In the genomic region with DNA sequence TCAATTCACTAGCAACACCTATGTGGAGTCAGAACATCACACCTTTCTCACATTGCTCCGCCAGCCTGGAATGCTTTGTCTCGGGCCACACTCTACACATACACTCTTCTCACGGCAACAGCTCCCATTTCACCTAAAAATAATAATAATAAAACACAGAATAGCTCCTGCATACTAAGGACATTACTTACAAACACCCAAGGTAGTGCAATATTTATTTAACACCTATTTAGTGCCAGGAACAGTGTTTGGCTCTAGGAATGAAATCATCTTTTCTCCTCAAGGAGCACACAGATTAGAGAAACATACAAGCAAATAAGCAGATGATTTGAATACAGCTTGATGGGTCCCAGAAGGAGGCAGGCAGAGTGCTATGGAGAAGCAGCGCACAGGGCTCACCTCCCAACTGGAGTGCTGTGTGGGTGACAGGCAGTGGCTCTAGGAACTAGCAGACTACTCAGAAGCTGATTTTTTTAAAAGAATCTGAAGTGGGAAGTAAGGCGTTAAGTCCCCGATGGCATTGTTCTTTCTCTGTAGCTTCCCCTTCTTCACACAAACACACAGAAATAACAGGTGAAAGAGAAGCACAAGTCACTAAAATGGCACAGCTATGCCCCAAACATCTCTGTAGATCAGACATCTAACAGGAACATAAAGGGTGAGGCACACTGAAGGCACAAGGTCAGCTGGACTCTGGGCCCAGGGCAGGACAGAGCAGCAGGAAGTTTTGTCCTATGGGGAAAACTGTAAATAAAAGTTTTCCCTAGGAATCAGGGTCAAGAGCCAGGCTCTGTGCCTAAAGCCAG, we compare ENCODE assay signal across 1 cellular context.
TF ChIP-seq lines count a peak whose summit lies in the region.

No MANE protein-coding gene starts in this region.

TF ChIP-seq in HepG2, 621 proteins besides CTCF, POLR2A, EP300 and RAD21 (continued from another document and continues in another):
- TF ChIP-seq, protein P1, sequence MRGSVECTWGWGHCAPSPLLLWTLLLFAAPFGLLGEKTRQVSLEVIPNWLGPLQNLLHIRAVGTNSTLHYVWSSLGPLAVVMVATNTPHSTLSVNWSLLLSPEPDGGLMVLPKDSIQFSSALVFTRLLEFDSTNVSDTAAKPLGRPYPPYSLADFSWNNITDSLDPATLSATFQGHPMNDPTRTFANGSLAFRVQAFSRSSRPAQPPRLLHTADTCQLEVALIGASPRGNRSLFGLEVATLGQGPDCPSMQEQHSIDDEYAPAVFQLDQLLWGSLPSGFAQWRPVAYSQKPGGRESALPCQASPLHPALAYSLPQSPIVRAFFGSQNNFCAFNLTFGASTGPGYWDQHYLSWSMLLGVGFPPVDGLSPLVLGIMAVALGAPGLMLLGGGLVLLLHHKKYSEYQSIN (CRISPR knock-in tag; IDR thresholded peaks at IDR 0.05; ENCODE audit: borderline replicate concordance): no peak
- TF ChIP-seq NR2F1 (CRISPR knock-in tag; IDR thresholded peaks at IDR 0.05) (no peak; a peak in 2 of 4 replicates), CEBPG (CRISPR knock-in tag; IDR thresholded peaks at IDR 0.05) (no peak), HOXA7 (CRISPR knock-in tag; IDR thresholded peaks at IDR 0.05) (no peak), FLYWCH1 (CRISPR knock-in tag; IDR thresholded peaks at IDR 0.05) (no peak), RFX3 (CRISPR knock-in tag; IDR thresholded peaks at IDR 0.05) (no peak), RFXANK (CRISPR knock-in tag; IDR thresholded peaks at IDR 0.05) (no peak), AGO1 (IDR thresholded peaks at IDR 0.05; ENCODE audit: low read depth, low read length, poor library complexity, severe bottlenecking) (no peak), BHLHE40 (IDR thresholded peaks at IDR 0.05; ENCODE audit: low read length) (no peak), SOX13 (IDR thresholded peaks at IDR 0.05) (no peak), SOX13 (CRISPR knock-in tag; conservative IDR thresholded peaks at IDR 0.05 in 1 of 2, IDR thresholded peaks at IDR 0.05 in 1 of 2) (peak in 1 of 2 experiments; percentile 51; a peak in 1 of 4 replicates), NFKB2 (CRISPR knock-in tag; IDR thresholded peaks at IDR 0.05; ENCODE audit: borderline replicate concordance) (no peak), ZNF724P (CRISPR knock-in tag; IDR thresholded peaks at IDR 0.05; ENCODE audit: borderline replicate concordance) (no peak), GATA4 (IDR thresholded peaks at IDR 0.05; ENCODE audit: borderline replicate concordance, low read depth) (no peak), NKX3-1 (CRISPR knock-in tag; IDR thresholded peaks at IDR 0.05) (no peak), TBP (CRISPR knock-in tag; IDR thresholded peaks at IDR 0.05) (no peak), ZNF317 (CRISPR knock-in tag; IDR thresholded peaks at IDR 0.05) (0 out of 2 replicates have a peak, but pooled peaks have one; percentile 30), ZNF569 (CRISPR knock-in tag; IDR thresholded peaks at IDR 0.05; ENCODE audit: borderline replicate concordance) (no peak), TSC22D2 (CRISPR knock-in tag; IDR thresholded peaks at IDR 0.05; ENCODE audit: borderline replicate concordance) (no peak), KAT2B (IDR thresholded peaks at IDR 0.05; ENCODE audit: borderline replicate concordance, low read depth, low read length) (no peak), ZSCAN21 (CRISPR knock-in tag; IDR thresholded peaks at IDR 0.05; ENCODE audit: borderline replicate concordance) (no peak), TAF1 (CRISPR knock-in tag; IDR thresholded peaks at IDR 0.05) (no peak), RBFOX2 (IDR thresholded peaks at IDR 0.05; ENCODE audit: low read depth, low read length) (no peak), ZFP62 (CRISPR knock-in tag; IDR thresholded peaks at IDR 0.05) (no peak), SNAPC2 (CRISPR knock-in tag; IDR thresholded peaks at IDR 0.05) (no peak), ZNF333 (CRISPR knock-in tag; IDR thresholded peaks at IDR 0.05; ENCODE audit: borderline replicate concordance) (no peak), IKZF1 (IDR thresholded peaks at IDR 0.05) (no peak), ZNF496 (CRISPR knock-in tag; IDR thresholded peaks at IDR 0.05; ENCODE audit: insufficient replicate concordance) (no peak), ZNF382 (CRISPR knock-in tag; IDR thresholded peaks at IDR 0.05; ENCODE audit: borderline replicate concordance) (no peak), ZMAT3 (CRISPR knock-in tag; conservative IDR thresholded peaks at IDR 0.05) (no peak), XRCC5 (optimal IDR thresholded peaks at IDR 0.05; ENCODE audit: low read length) (no peak), MED8 (CRISPR knock-in tag; IDR thresholded peaks at IDR 0.05; ENCODE audit: insufficient replicate concordance) (no peak), SRSF1 (optimal IDR thresholded peaks at IDR 0.05; ENCODE audit: low read depth, low read length) (no peak), RBAK (CRISPR knock-in tag; IDR thresholded peaks at IDR 0.05) (no peak), KLF13 (CRISPR knock-in tag; IDR thresholded peaks at IDR 0.05) (no peak), ZNF652 (CRISPR knock-in tag; IDR thresholded peaks at IDR 0.05; ENCODE audit: borderline replicate concordance, low read depth) (peak; percentile 87), PAWR (CRISPR knock-in tag; IDR thresholded peaks at IDR 0.05; ENCODE audit: borderline replicate concordance) (no peak), TOE1 (CRISPR knock-in tag; IDR thresholded peaks at IDR 0.05) (no peak), HMG20A (CRISPR knock-in tag; IDR thresholded peaks at IDR 0.05; ENCODE audit: borderline replicate concordance) (peak; percentile 61; the same call in 1 of the 2 replicates), RARG (CRISPR knock-in tag; IDR thresholded peaks at IDR 0.05; ENCODE audit: low read depth) (no peak), ZNF790 (CRISPR knock-in tag; IDR thresholded peaks at IDR 0.05; ENCODE audit: borderline replicate concordance) (no peak), ZNF446 (CRISPR knock-in tag; IDR thresholded peaks at IDR 0.05) (no peak), ZNF747 (CRISPR knock-in tag; IDR thresholded peaks at IDR 0.05; ENCODE audit: borderline replicate concordance) (no peak), CC2D1A (CRISPR knock-in tag; IDR thresholded peaks at IDR 0.05) (no peak), RFX5 (IDR thresholded peaks at IDR 0.05; ENCODE audit: low read depth, low read length) (no peak), IKZF4 (CRISPR knock-in tag; IDR thresholded peaks at IDR 0.05; ENCODE audit: borderline replicate concordance, low read depth, not compliant biosample characterization) (no peak), SNAI1 (CRISPR knock-in tag; IDR thresholded peaks at IDR 0.05; ENCODE audit: borderline replicate concordance) (no peak), ETV5 (CRISPR knock-in tag; IDR thresholded peaks at IDR 0.05; ENCODE audit: borderline replicate concordance) (peak; percentile 76; the same call in 1 of the 2 replicates), ZKSCAN1 (IDR thresholded peaks at IDR 0.05; ENCODE audit: low read length) (no peak), TGIF2 (CRISPR knock-in tag; IDR thresholded peaks at IDR 0.05) (no peak)
- TF ChIP-seq, protein P2, sequence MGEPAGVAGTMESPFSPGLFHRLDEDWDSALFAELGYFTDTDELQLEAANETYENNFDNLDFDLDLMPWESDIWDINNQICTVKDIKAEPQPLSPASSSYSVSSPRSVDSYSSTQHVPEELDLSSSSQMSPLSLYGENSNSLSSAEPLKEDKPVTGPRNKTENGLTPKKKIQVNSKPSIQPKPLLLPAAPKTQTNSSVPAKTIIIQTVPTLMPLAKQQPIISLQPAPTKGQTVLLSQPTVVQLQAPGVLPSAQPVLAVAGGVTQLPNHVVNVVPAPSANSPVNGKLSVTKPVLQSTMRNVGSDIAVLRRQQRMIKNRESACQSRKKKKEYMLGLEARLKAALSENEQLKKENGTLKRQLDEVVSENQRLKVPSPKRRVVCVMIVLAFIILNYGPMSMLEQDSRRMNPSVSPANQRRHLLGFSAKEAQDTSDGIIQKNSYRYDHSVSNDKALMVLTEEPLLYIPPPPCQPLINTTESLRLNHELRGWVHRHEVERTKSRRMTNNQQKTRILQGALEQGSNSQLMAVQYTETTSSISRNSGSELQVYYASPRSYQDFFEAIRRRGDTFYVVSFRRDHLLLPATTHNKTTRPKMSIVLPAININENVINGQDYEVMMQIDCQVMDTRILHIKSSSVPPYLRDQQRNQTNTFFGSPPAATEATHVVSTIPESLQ (CRISPR knock-in tag; conservative IDR thresholded peaks at IDR 0.05): no peak
- TF ChIP-seq, protein P3, sequence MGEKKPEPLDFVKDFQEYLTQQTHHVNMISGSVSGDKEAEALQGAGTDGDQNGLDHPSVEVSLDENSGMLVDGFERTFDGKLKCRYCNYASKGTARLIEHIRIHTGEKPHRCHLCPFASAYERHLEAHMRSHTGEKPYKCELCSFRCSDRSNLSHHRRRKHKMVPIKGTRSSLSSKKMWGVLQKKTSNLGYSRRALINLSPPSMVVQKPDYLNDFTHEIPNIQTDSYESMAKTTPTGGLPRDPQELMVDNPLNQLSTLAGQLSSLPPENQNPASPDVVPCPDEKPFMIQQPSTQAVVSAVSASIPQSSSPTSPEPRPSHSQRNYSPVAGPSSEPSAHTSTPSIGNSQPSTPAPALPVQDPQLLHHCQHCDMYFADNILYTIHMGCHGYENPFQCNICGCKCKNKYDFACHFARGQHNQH (CRISPR knock-in tag; IDR thresholded peaks at IDR 0.05): 0 out of 2 replicates have a peak, but pooled peaks have one; percentile 48
- TF ChIP-seq, protein P4, sequence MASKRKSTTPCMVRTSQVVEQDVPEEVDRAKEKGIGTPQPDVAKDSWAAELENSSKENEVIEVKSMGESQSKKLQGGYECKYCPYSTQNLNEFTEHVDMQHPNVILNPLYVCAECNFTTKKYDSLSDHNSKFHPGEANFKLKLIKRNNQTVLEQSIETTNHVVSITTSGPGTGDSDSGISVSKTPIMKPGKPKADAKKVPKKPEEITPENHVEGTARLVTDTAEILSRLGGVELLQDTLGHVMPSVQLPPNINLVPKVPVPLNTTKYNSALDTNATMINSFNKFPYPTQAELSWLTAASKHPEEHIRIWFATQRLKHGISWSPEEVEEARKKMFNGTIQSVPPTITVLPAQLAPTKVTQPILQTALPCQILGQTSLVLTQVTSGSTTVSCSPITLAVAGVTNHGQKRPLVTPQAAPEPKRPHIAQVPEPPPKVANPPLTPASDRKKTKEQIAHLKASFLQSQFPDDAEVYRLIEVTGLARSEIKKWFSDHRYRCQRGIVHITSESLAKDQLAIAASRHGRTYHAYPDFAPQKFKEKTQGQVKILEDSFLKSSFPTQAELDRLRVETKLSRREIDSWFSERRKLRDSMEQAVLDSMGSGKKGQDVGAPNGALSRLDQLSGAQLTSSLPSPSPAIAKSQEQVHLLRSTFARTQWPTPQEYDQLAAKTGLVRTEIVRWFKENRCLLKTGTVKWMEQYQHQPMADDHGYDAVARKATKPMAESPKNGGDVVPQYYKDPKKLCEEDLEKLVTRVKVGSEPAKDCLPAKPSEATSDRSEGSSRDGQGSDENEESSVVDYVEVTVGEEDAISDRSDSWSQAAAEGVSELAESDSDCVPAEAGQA (IDR thresholded peaks at IDR 0.05; ENCODE audit: low read depth): no peak
- TF ChIP-seq, protein P4 (CRISPR knock-in tag; IDR thresholded peaks at IDR 0.05; ENCODE audit: borderline replicate concordance): no peak
- TF ChIP-seq, protein P5, sequence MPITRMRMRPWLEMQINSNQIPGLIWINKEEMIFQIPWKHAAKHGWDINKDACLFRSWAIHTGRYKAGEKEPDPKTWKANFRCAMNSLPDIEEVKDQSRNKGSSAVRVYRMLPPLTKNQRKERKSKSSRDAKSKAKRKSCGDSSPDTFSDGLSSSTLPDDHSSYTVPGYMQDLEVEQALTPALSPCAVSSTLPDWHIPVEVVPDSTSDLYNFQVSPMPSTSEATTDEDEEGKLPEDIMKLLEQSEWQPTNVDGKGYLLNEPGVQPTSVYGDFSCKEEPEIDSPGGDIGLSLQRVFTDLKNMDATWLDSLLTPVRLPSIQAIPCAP (CRISPR knock-in tag; IDR thresholded peaks at IDR 0.05; ENCODE audit: low read depth): no peak
- TF ChIP-seq, protein P6, sequence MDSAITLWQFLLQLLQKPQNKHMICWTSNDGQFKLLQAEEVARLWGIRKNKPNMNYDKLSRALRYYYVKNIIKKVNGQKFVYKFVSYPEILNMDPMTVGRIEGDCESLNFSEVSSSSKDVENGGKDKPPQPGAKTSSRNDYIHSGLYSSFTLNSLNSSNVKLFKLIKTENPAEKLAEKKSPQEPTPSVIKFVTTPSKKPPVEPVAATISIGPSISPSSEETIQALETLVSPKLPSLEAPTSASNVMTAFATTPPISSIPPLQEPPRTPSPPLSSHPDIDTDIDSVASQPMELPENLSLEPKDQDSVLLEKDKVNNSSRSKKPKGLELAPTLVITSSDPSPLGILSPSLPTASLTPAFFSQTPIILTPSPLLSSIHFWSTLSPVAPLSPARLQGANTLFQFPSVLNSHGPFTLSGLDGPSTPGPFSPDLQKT (CRISPR knock-in tag; IDR thresholded peaks at IDR 0.05; ENCODE audit: borderline replicate concordance): no peak
- TF ChIP-seq, protein P7, sequence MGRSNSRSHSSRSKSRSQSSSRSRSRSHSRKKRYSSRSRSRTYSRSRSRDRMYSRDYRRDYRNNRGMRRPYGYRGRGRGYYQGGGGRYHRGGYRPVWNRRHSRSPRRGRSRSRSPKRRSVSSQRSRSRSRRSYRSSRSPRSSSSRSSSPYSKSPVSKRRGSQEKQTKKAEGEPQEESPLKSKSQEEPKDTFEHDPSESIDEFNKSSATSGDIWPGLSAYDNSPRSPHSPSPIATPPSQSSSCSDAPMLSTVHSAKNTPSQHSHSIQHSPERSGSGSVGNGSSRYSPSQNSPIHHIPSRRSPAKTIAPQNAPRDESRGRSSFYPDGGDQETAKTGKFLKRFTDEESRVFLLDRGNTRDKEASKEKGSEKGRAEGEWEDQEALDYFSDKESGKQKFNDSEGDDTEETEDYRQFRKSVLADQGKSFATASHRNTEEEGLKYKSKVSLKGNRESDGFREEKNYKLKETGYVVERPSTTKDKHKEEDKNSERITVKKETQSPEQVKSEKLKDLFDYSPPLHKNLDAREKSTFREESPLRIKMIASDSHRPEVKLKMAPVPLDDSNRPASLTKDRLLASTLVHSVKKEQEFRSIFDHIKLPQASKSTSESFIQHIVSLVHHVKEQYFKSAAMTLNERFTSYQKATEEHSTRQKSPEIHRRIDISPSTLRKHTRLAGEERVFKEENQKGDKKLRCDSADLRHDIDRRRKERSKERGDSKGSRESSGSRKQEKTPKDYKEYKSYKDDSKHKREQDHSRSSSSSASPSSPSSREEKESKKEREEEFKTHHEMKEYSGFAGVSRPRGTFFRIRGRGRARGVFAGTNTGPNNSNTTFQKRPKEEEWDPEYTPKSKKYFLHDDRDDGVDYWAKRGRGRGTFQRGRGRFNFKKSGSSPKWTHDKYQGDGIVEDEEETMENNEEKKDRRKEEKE (IDR thresholded peaks at IDR 0.05): no peak
